Comparison of ENCODE assay signal across 8 cellular contexts in the genomic region with DNA sequence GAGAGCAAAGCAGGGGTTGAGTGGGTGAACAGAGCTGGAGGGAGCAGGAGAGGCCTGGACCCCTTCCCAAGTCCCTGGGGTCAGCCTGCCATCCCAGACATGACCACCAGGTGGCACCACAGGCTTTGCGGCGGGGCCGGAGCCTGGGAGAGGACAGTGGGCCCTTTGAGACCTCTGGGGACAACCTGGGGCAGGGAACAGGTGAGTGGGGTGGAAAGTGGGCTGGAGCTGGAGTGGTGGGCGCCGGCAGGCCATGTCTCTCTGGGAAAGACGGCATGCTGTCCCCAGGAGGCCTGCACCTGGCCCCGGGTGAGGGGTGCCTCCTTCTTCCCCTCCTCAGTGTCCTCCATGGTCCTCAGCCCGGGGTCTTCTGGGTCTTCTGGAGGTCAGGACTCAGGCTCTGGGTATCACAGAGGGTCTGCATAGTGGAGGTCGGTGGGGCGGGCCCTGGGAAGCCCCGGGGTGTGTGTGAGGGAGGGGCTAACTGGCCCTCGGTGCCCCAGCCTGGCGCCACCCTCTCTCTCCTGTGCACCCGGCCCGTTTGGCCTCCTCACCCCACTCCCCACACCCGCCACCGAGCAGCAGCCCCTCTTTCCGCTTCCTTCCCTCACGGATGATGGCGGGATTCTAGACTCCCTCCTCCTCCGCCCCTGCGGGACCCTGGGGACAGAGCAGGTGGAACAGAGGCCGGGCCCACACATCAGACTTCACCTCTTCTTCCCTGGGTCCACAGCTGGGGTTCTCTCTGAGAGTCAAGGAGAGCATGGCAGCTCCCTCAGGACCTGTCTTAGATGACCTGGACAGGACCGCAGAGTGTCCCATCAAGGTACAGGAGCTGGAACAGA. TPM values are rescaled to one million over a fixed set of nuclear protein-coding genes. Genes with fewer than 3 reads are reported as not detected.
DNase-seq lines count a peak whose midpoint lies in the region; ATAC-seq and TF ChIP-seq lines count a peak whose summit lies in the region.

No MANE protein-coding gene starts in this region.

- peaks cover 0 to 1% (median 0%) of the 10 kb centered on the region in 4 donors for H3K4me1 Mint-ChIP-seq in naive thymus-derived CD8-positive, alpha-beta T cell

- no peak overlapping the region for H3K4me3 Mint-ChIP-seq in naive thymus-derived CD8-positive, alpha-beta T cell

- TF ChIP-seq CTCF in GM12864 (IDR thresholded peaks at IDR 0.05; ENCODE audit: low read depth, low read length, missing control alignments): peak; percentile 98

- POLR2A ChIA-PET in naive thymus-derived CD8-positive, alpha-beta T cell (lab: Charles Lee): no interaction called here

- H3K4me3 ChIP-seq in GM12864 (ENCODE audit: low read depth, low read length): no peak overlapping the region

- H3K27me3 Mint-ChIP-seq in naive thymus-derived CD8-positive, alpha-beta T cell: peaks cover 0 to 21% (median 16%) of the 10 kb centered on the region in 5 donors

- no peak overlapping the region for H3K27ac Mint-ChIP-seq in naive thymus-derived CD8-positive, alpha-beta T cell

- no peaks in the 10 kb centered on the region for H3K36me3 Mint-ChIP-seq in naive thymus-derived CD8-positive, alpha-beta T cell

- peak; percentile 28 for DNase-seq in A172 (ENCODE audit: low spot score)
- no peak for DNase-seq in GM12864 (ENCODE audit: low read depth)
- peak; percentile 67 for DNase-seq in NCI-H2196 (lab: John Stamatoyannopoulos, UW; ENCODE audit: unreplicated experiment)
- peak; percentile 13 to 25 for DNase-seq in activated CD8-positive, alpha-beta memory T cell treated with anti-CD3 and anti-CD28 coated beads for 4 hours (ENCODE audit: low read depth in 2 of 2)
- peak; percentile 48 for DNase-seq in epidermal melanocyte (ENCODE audit: insufficient read length, low spot score)
- peak; percentile 30 to 75 (median 52) for DNase-seq in naive thymus-derived CD8-positive, alpha-beta T cell
- DNase-seq in stimulated activated naive CD8-positive, alpha-beta T cell treated with anti-CD3 and anti-CD28 coated beads, Interleukin-15, Interleukin-2, amounts not matched to agents 100 U/mL and 50 U/mL, for 24 hours: peak; percentile 81

- H3K9me3 Mint-ChIP-seq in naive thymus-derived CD8-positive, alpha-beta T cell: no peaks in the 10 kb centered on the region

- no peak for ATAC-seq in naive thymus-derived CD8-positive, alpha-beta T cell
- peak; percentile 65 for ATAC-seq in stimulated activated naive CD8-positive, alpha-beta T cell treated with anti-CD3 and anti-CD28 coated beads, Interleukin-15, Interleukin-2, amounts not matched to agents 100 U/mL and 50 U/mL, for 24 hours
- ATAC-seq in GM21360 (IDR thresholded peaks at IDR 0.05; ENCODE audit: unreplicated experiment): no peak

RNA-seq across cellular contexts. Expression of a gene that starts 28.5 kb away (rescaled TPM):
- total RNA-seq in A172 (2014; rRNA removed; shearing (Covaris generic)): not detected in 2 replicates
- not detected for total RNA-seq in naive thymus-derived CD8-positive, alpha-beta T cell
- polyA plus RNA-seq in naive thymus-derived CD8-positive, alpha-beta T cell: not detected
